4 cellular contexts compared by ENCODE assay signal in genomic region chr19:40564535-40564934, GRCh38.
TF ChIP-seq lines count a peak whose summit lies in the region.

No MANE protein-coding gene starts in this region.

TF ChIP-seq in HEK293, 187 proteins besides CTCF, POLR2A, EP300 and RAD21:
- peak; percentile 99 for TF ChIP-seq ZNF121 (tag by site-specific recombination; IDR thresholded peaks at IDR 0.05)

TF ChIP-seq in WTC11, 78 proteins besides CTCF, POLR2A, EP300 and RAD21:
- 0 out of 2 replicates have a peak, but pooled peaks have one; percentile 36 for TF ChIP-seq ZNF121 (CRISPR knock-in tag; IDR thresholded peaks at IDR 0.05)

TF ChIP-seq in K562, 482 proteins besides CTCF, POLR2A, EP300 and RAD21:
- TF ChIP-seq ZNF121 (CRISPR knock-in tag; conservative IDR thresholded peaks at IDR 0.05), result peak; percentile 87
TF ChIP-seq in K562: peak in this region for 1; not testable (repeated sequence) for 481.

TF ChIP-seq in HepG2, 621 proteins besides CTCF, POLR2A, EP300 and RAD21:
- peak; percentile 41; the same call in 1 of the 2 replicates for TF ChIP-seq ZNF121 (CRISPR knock-in tag; IDR thresholded peaks at IDR 0.05)
